In genomic region chr2:226136739-226137138, GRCh38 we compare ENCODE assay signal across 14 cellular contexts.
A peak's percentile ranks its signal among the peaks of the same experiment; 100 is the strongest.
DNase-seq lines count a peak whose midpoint lies in the region; ATAC-seq and TF ChIP-seq lines count a peak whose summit lies in the region.
"Had no signal": no experiment of that assay in that cellular context is flagged by ENCODE, and none has a peak within 500 bp of the region (broad histone marks: within the 10 kb centered on the region; RNA-seq: fewer than 3 reads in every experiment).

No MANE protein-coding gene starts in this region.

- H3K9ac ChIP-seq in mesenchymal stem cell (ENCODE audit: low read length): no peak overlapping the region

- H2BK120ac ChIP-seq in mesenchymal stem cell (ENCODE audit: low read depth, low read length): no peak overlapping the region

- no peak overlapping the region for H2BK5ac ChIP-seq in mesenchymal stem cell (ENCODE audit: low read depth, low read length, poor library complexity, severe bottlenecking)

- H3K79me1 ChIP-seq in mesenchymal stem cell (replicated peaks; ENCODE audit: low read length, poor library complexity, severe bottlenecking): no peaks in the 10 kb centered on the region

- H3K27me3 ChIP-seq in mesenchymal stem cell (ENCODE audit: control insufficient read depth in 1 of 2, insufficient read depth in 1 of 2, low read length in 2 of 2) (no peaks in the 10 kb centered on the region), HAP-1 (ENCODE audit: low read depth) (no peaks in the 10 kb centered on the region)

- H3K9me3 ChIP-seq in mesenchymal stem cell (ENCODE audit: control insufficient read depth, low read length) (no peaks in the 10 kb centered on the region), HAP-1 (no peaks in the 10 kb centered on the region)

- no peak overlapping the region for H3K4me3 Mint-ChIP-seq in activated T-cell treated with anti-CD3 and anti-CD28 coated beads, Interleukin-2, amount 50 U/mL, for 72 hours
- H3K4me3 Mint-ChIP-seq: activated naive CD8-positive, alpha-beta T cell; neural crest cell had no signal

- H3K14ac ChIP-seq in mesenchymal stem cell (ENCODE audit: low read length in 2 of 2): no peak overlapping the region

- H3K27ac Mint-ChIP-seq in activated T-cell treated with anti-CD3 and anti-CD28 coated beads, Interleukin-2, amount 50 U/mL, for 72 hours: no peak overlapping the region
- H3K27ac Mint-ChIP-seq: activated naive CD8-positive, alpha-beta T cell had no signal

- no peak overlapping the region for H3K4me3 ChIP-seq in mesenchymal stem cell (ENCODE audit: insufficient read depth in 1 of 2, low read depth in 1 of 2, low read length in 2 of 2)
- H3K4me3 ChIP-seq in coronary artery: no peak overlapping the region
- no peak overlapping the region for H3K4me3 ChIP-seq in HAP-1

- no peak overlapping the region for H2AK5ac ChIP-seq in mesenchymal stem cell (ENCODE audit: low read length, severe bottlenecking)

- 92% methylated on average over 4 of the region's 4 CpGs for WGBS in mesenchymal stem cell

- no peak overlapping the region for H3K18ac ChIP-seq in mesenchymal stem cell (ENCODE audit: low read depth in 1 of 2, low read length in 2 of 2)

- no peak overlapping the region for H4K8ac ChIP-seq in mesenchymal stem cell (ENCODE audit: low read length)

- H3K4me1 Mint-ChIP-seq in activated T-cell treated with anti-CD3 and anti-CD28 coated beads, Interleukin-2, amount 50 U/mL, for 72 hours (ENCODE audit: low read depth): no peaks in the 10 kb centered on the region

- no peak overlapping the region for H3K4ac ChIP-seq in mesenchymal stem cell (ENCODE audit: low read depth in 1 of 2, low read length in 2 of 2)

- in situ Hi-C loops in HAP-1 (cut with MboI; ENCODE audit: low sequenced_read_pairs): no loop called here

- no peaks in the 10 kb centered on the region for H3K9me3 Mint-ChIP-seq in activated T-cell treated with anti-CD3 and anti-CD28 coated beads, Interleukin-2, amount 50 U/mL, for 72 hours
- H3K9me3 Mint-ChIP-seq: neural crest cell had no signal

- H2AFZ ChIP-seq in mesenchymal stem cell (ENCODE audit: low read depth, low read length): no peak overlapping the region

- H3K4me2 ChIP-seq in mesenchymal stem cell (ENCODE audit: low read length, poor library complexity, severe bottlenecking): no peak overlapping the region

- H3K27me3 Mint-ChIP-seq in activated T-cell treated with anti-CD3 and anti-CD28 coated beads, Interleukin-2, amount 50 U/mL, for 72 hours (ENCODE audit: low read depth): no peaks in the 10 kb centered on the region

- ATAC-seq in HG02763 (IDR thresholded peaks at IDR 0.05; ENCODE audit: unreplicated experiment): peak; percentile 48
- no peak for ATAC-seq in GM19328 (IDR thresholded peaks at IDR 0.05; ENCODE audit: unreplicated experiment)
- ATAC-seq in activated T-cell treated with anti-CD3 and anti-CD28 coated beads, Interleukin-2, amount 50 U/mL, for 72 hours (replicated peaks in 1 of 2): no peak

- no peaks in the 10 kb centered on the region for H3K36me3 ChIP-seq in mesenchymal stem cell (ENCODE audit: control insufficient read depth in 1 of 2, insufficient read depth in 2 of 2, low read depth in 1 of 2, low read length in 2 of 2)
- no peaks in the 10 kb centered on the region for H3K36me3 ChIP-seq in HAP-1 (replicated peaks)

- H2BK12ac ChIP-seq in mesenchymal stem cell (ENCODE audit: low read length in 2 of 2): no peak overlapping the region

- DNase-seq in GF-D8 (lab: John Stamatoyannopoulos, UW) (peak; percentile 95), OCI-M1 (lab: John Stamatoyannopoulos, UW) (peak; percentile 75), mesenchymal stem cell (no peak), coronary artery (ENCODE audit: low spot score) (no peak), HAP-1 (ENCODE audit: low spot score in 2 of 2) (no peak)
- no peak for DNase-seq in activated T-cell treated with anti-CD3 and anti-CD28 coated beads, Interleukin-2, amount 50 U/mL, for 72 hours
- DNase-seq: activated CD4-positive, alpha-beta T cell treated with anti-CD3 and anti-CD28 coated beads for 48 hours; DMS 273 treated with DMSO at 0.1 percent for 48 hours; MM.1S; stimulated activated CD4-positive, alpha-beta T cell treated with anti-CD3 and anti-CD28 coated beads, Interleukin-2, amount 100 ng/mL, for 48 hours had no signal

- H3K23ac ChIP-seq in mesenchymal stem cell (ENCODE audit: low read length in 2 of 2): no peak overlapping the region

- no peak overlapping the region for H2BK15ac ChIP-seq in mesenchymal stem cell (ENCODE audit: low read depth, poor library complexity, severe bottlenecking)

- no peaks in the 10 kb centered on the region for H3K36me3 Mint-ChIP-seq in activated T-cell treated with anti-CD3 and anti-CD28 coated beads, Interleukin-2, amount 50 U/mL, for 72 hours (ENCODE audit: insufficient read depth in 2 of 2)
- H3K36me3 Mint-ChIP-seq: activated naive CD8-positive, alpha-beta T cell had no signal

- peak overlapping the region; percentile 5 for H3K27ac ChIP-seq in mesenchymal stem cell (ENCODE audit: low read length, poor library complexity, severe bottlenecking)
- H3K27ac ChIP-seq in coronary artery: no peak overlapping the region

- no peak overlapping the region for H4K91ac ChIP-seq in mesenchymal stem cell (ENCODE audit: low read length)

- TF ChIP-seq CTCF in coronary artery (IDR thresholded peaks at IDR 0.05): no peak

- H3K4me1 ChIP-seq in mesenchymal stem cell (ENCODE audit: control insufficient read depth, insufficient read depth, low read depth, low read length) (peaks cover 2% of the 10 kb centered on the region), HAP-1 (no peaks in the 10 kb centered on the region)

Comparison
In these comparisons a context has a peak if more than half of its experiments do, and no peak if none do; other contexts are left out.
1. DNase-seq: peak in GF-D8 (single experiment) and OCI-M1 (single experiment); none in mesenchymal stem cell (single experiment), coronary artery (single experiment), HAP-1 (0 of 2) and activated T-cell treated with anti-CD3 and anti-CD28 coated beads, Interleukin-2, amount 50 U/mL, for 72 hours (0 of 2).